In the genomic region with DNA sequence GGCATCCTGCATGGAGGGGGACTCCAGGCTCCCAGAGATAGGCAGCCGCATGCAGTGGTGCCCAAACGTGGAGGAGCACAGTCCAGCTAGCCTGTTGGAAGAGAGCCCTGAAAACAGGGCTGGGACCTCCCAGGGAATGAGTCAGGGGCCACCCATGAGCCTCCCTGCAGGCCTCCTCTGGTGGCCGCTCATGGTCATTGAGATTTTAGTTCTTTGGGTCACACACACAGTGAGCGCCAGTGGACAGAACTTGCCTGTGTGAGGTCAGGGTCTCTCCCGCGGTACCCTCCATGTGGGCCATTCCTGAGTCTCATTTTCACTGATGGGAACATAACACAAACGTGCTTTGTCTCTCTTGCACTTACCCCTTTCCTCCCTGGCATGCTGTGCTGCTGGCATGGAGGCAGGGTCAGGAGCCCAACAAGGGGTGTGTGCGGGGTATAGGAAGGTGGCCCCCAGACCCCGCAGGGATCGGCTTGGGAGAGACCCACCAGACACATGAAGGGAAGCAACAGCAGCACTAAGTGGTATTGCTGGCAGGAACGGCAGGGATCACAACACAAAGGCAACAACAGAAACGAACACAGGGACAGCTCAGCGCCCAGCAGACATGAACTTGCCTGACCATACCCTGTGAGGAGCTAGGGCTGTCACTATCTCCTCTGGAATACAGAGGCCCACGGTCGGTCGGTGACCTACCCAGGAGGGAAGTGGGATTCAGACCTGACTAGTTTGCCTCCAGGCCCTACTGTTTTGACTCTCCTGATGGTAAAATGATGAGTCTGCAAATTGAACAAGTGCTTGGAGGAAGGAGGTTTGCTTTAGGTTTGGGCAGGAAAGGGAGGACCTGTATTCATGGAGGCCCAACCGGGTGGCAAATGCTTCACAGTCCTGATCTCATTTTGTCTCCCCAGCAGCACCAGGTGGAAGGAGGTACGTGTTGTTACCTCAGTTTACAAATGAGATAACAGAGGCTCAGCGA, we compare ENCODE assay signal across 2 cellular contexts.
TF ChIP-seq lines count a peak whose summit lies in the region.

No MANE protein-coding gene starts in this region.

TF ChIP-seq in GM23338, 12 proteins besides CTCF, POLR2A, EP300 and RAD21 (continues in another document):
- TF ChIP-seq EZH2 (IDR thresholded peaks at IDR 0.05; ENCODE audit: low read depth, unreplicated experiment) (no peak), ZNF114 (CRISPR knock-in tag; IDR thresholded peaks at IDR 0.05) (no peak), ZNF331 (CRISPR knock-in tag; IDR thresholded peaks at IDR 0.05; ENCODE audit: low read depth) (no peak), JUNB (IDR thresholded peaks at IDR 0.05; ENCODE audit: unreplicated experiment) (no peak), POLR2AphosphoS5 (IDR thresholded peaks at IDR 0.05; ENCODE audit: low read depth) (no peak)
- TF ChIP-seq, protein P1, sequence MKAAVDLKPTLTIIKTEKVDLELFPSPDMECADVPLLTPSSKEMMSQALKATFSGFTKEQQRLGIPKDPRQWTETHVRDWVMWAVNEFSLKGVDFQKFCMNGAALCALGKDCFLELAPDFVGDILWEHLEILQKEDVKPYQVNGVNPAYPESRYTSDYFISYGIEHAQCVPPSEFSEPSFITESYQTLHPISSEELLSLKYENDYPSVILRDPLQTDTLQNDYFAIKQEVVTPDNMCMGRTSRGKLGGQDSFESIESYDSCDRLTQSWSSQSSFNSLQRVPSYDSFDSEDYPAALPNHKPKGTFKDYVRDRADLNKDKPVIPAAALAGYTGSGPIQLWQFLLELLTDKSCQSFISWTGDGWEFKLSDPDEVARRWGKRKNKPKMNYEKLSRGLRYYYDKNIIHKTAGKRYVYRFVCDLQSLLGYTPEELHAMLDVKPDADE (IDR thresholded peaks at IDR 0.05): no peak
- TF ChIP-seq, protein P2, sequence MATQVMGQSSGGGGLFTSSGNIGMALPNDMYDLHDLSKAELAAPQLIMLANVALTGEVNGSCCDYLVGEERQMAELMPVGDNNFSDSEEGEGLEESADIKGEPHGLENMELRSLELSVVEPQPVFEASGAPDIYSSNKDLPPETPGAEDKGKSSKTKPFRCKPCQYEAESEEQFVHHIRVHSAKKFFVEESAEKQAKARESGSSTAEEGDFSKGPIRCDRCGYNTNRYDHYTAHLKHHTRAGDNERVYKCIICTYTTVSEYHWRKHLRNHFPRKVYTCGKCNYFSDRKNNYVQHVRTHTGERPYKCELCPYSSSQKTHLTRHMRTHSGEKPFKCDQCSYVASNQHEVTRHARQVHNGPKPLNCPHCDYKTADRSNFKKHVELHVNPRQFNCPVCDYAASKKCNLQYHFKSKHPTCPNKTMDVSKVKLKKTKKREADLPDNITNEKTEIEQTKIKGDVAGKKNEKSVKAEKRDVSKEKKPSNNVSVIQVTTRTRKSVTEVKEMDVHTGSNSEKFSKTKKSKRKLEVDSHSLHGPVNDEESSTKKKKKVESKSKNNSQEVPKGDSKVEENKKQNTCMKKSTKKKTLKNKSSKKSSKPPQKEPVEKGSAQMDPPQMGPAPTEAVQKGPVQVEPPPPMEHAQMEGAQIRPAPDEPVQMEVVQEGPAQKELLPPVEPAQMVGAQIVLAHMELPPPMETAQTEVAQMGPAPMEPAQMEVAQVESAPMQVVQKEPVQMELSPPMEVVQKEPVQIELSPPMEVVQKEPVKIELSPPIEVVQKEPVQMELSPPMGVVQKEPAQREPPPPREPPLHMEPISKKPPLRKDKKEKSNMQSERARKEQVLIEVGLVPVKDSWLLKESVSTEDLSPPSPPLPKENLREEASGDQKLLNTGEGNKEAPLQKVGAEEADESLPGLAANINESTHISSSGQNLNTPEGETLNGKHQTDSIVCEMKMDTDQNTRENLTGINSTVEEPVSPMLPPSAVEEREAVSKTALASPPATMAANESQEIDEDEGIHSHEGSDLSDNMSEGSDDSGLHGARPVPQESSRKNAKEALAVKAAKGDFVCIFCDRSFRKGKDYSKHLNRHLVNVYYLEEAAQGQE (IDR thresholded peaks at IDR 0.05; ENCODE audit: unreplicated experiment): no peak

TF ChIP-seq in SK-N-SH, 30 proteins besides CTCF, POLR2A, EP300 and RAD21:
- TF ChIP-seq YY1 (IDR thresholded peaks at IDR 0.05; ENCODE audit: low read depth) (no peak), MXI1 (IDR thresholded peaks at IDR 0.05; ENCODE audit: low read depth, low read length) (no peak), RCOR1 (IDR thresholded peaks at IDR 0.05; ENCODE audit: low read length) (no peak), CHD2 (IDR thresholded peaks at IDR 0.05; ENCODE audit: low read length, partially characterized antibody) (no peak), GATA2 (CRISPR knock-in tag; IDR thresholded peaks at IDR 0.05) (no peak), SIN3A (IDR thresholded peaks at IDR 0.05; ENCODE audit: borderline replicate concordance, low read depth, low read length) (no peak), EZH2phosphoT487 (IDR thresholded peaks at IDR 0.05; ENCODE audit: borderline replicate concordance, low read depth) (no peak), FOXJ3 (CRISPR knock-in tag; IDR thresholded peaks at IDR 0.05) (no peak), FOXM1 (IDR thresholded peaks at IDR 0.05; ENCODE audit: low read depth) (no peak), GABPA (IDR thresholded peaks at IDR 0.05; ENCODE audit: low read depth) (no peak), POLR2AphosphoS5 (IDR thresholded peaks at IDR 0.05; ENCODE audit: low read depth, low read length) (no peak), NFIC (IDR thresholded peaks at IDR 0.05; ENCODE audit: borderline replicate concordance) (no peak), TAF1 (IDR thresholded peaks at IDR 0.05; ENCODE audit: borderline replicate concordance, low read depth, low read length) (no peak), RXRA (IDR thresholded peaks at IDR 0.05; ENCODE audit: borderline replicate concordance, low read depth) (no peak)
- TF ChIP-seq, protein P3, sequence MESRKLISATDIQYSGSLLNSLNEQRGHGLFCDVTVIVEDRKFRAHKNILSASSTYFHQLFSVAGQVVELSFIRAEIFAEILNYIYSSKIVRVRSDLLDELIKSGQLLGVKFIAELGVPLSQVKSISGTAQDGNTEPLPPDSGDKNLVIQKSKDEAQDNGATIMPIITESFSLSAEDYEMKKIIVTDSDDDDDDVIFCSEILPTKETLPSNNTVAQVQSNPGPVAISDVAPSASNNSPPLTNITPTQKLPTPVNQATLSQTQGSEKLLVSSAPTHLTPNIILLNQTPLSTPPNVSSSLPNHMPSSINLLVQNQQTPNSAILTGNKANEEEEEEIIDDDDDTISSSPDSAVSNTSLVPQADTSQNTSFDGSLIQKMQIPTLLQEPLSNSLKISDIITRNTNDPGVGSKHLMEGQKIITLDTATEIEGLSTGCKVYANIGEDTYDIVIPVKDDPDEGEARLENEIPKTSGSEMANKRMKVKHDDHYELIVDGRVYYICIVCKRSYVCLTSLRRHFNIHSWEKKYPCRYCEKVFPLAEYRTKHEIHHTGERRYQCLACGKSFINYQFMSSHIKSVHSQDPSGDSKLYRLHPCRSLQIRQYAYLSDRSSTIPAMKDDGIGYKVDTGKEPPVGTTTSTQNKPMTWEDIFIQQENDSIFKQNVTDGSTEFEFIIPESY (IDR thresholded peaks at IDR 0.05; ENCODE audit: borderline replicate concordance, low read depth): no peak
- TF ChIP-seq, protein P4, sequence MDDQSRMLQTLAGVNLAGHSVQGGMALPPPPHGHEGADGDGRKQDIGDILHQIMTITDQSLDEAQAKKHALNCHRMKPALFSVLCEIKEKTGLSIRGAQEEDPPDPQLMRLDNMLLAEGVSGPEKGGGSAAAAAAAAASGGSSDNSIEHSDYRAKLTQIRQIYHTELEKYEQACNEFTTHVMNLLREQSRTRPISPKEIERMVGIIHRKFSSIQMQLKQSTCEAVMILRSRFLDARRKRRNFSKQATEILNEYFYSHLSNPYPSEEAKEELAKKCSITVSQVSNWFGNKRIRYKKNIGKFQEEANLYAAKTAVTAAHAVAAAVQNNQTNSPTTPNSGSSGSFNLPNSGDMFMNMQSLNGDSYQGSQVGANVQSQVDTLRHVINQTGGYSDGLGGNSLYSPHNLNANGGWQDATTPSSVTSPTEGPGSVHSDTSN (IDR thresholded peaks at IDR 0.05): no peak
- TF ChIP-seq, protein P5, sequence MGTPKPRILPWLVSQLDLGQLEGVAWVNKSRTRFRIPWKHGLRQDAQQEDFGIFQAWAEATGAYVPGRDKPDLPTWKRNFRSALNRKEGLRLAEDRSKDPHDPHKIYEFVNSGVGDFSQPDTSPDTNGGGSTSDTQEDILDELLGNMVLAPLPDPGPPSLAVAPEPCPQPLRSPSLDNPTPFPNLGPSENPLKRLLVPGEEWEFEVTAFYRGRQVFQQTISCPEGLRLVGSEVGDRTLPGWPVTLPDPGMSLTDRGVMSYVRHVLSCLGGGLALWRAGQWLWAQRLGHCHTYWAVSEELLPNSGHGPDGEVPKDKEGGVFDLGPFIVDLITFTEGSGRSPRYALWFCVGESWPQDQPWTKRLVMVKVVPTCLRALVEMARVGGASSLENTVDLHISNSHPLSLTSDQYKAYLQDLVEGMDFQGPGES (IDR thresholded peaks at IDR 0.05; ENCODE audit: low read depth, low read length): no peak
- TF ChIP-seq, protein P6, sequence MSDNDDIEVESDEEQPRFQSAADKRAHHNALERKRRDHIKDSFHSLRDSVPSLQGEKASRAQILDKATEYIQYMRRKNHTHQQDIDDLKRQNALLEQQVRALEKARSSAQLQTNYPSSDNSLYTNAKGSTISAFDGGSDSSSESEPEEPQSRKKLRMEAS (IDR thresholded peaks at IDR 0.05; ENCODE audit: low read depth): no peak
- TF ChIP-seq, protein P7, sequence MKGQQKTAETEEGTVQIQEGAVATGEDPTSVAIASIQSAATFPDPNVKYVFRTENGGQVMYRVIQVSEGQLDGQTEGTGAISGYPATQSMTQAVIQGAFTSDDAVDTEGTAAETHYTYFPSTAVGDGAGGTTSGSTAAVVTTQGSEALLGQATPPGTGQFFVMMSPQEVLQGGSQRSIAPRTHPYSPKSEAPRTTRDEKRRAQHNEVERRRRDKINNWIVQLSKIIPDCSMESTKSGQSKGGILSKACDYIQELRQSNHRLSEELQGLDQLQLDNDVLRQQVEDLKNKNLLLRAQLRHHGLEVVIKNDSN (IDR thresholded peaks at IDR 0.05; ENCODE audit: borderline replicate concordance, low read depth): no peak
TF ChIP-seq in SK-N-SH: peak in this region for 0.
